In the genomic region with DNA sequence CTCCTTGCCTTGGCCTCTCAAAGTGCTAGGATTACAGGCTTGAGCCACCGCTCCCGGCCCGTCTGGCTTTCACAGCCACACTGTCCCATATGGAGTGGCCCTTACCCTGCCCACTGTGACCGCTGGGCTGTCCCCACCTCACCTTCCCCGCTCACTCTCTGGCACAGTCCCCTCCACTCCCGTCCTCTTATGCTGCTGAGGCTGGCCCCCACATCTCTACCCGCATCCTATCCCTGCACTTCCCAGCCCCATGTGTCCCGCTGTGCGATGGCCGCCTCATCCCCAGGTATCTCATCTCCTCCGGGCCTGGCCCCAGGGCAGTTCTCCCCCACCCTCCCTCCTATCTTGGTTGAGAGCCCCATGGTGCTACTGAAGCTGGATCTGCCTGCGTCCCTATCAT, we compare ENCODE assay signal across 22 cellular contexts.
"Had no signal": no experiment of that assay in that cellular context is flagged by ENCODE, and none has a peak within 500 bp of the region (broad histone marks: within the 10 kb centered on the region; RNA-seq: fewer than 3 reads in every experiment).

No MANE protein-coding gene starts in this region.

- H3K9me3 Mint-ChIP-seq: naive thymus-derived CD8-positive, alpha-beta T cell; stimulated activated effector memory CD8-positive, alpha-beta T cell treated with anti-CD3 and anti-CD28 coated beads, Interleukin-12 subunit alpha, Interleukin-12 subunit beta, amount 100 ng/mL, for 72 hours; stimulated activated naive CD8-positive, alpha-beta T cell treated with anti-CD3 and anti-CD28 coated beads, Interleukin-15, Interleukin-2, amounts not matched to agents 100 ng/mL and 50 ng/mL, for 24 hours had no signal

- H3K9ac ChIP-seq: parathyroid adenoma had no signal

- H3K4me3 Mint-ChIP-seq: naive thymus-derived CD8-positive, alpha-beta T cell; stimulated activated effector memory CD8-positive, alpha-beta T cell treated with anti-CD3 and anti-CD28 coated beads, Interleukin-12 subunit alpha, Interleukin-12 subunit beta, amount 100 ng/mL, for 72 hours; stimulated activated naive CD8-positive, alpha-beta T cell treated with anti-CD3 and anti-CD28 coated beads, Interleukin-15, Interleukin-2, amounts not matched to agents 100 ng/mL and 50 ng/mL, for 24 hours had no signal

- H2AFZ ChIP-seq: parathyroid adenoma had no signal

- H3K36me3 ChIP-seq: colonic mucosa, gastrocnemius medialis, heart right ventricle, prostate gland, right lobe of liver, tibial nerve had no signal

- H3K27ac ChIP-seq: colonic mucosa, gastrocnemius medialis, heart right ventricle, parathyroid adenoma, prostate gland, right lobe of liver, testis, tibial nerve had no signal

- H3K9me3 ChIP-seq: colonic mucosa, gastrocnemius medialis, heart right ventricle, mucosa of descending colon, prostate gland, right lobe of liver, testis, tibial nerve had no signal

- DNase-seq: cerebellar nuclear complex; colonic mucosa; effector CD4-positive, alpha-beta T cell; gastrocnemius medialis; heart right ventricle; hypothalamus; kidney glomerular epithelial cell; mammary epithelial cell; mucosa of descending colon; naive thymus-derived CD8-positive, alpha-beta T cell; occipital lobe; retina; right lobe of liver; stimulated activated CD4-positive, alpha-beta T cell treated with anti-CD3 and anti-CD28 coated beads, Interleukin-4, amount 100 ng/mL, for 1 hour; stimulated activated CD8-positive, alpha-beta memory T cell treated with anti-CD3 and anti-CD28 coated beads, Interleukin-4, amount 100 ng/mL, for 48 hours; testis had no signal

- H3K4me3 ChIP-seq: colonic mucosa, gastrocnemius medialis, heart right ventricle, mucosa of descending colon, prostate gland, right lobe of liver, testis, tibial nerve had no signal

- H3K36me3 Mint-ChIP-seq: naive thymus-derived CD8-positive, alpha-beta T cell had no signal

- H3K4me1 ChIP-seq: colonic mucosa, gastrocnemius medialis, heart right ventricle, parathyroid adenoma, prostate gland, testis, tibial nerve had no signal

- ATAC-seq: gastrocnemius medialis; left lobe of liver; mucosa of descending colon; naive thymus-derived CD8-positive, alpha-beta T cell; stimulated activated effector memory CD8-positive, alpha-beta T cell treated with anti-CD3 and anti-CD28 coated beads, Interleukin-12 subunit alpha, Interleukin-12 subunit beta, amount 100 ng/mL, for 72 hours had no signal

- H3K27me3 ChIP-seq: colonic mucosa, right lobe of liver, testis had no signal

- H3K27ac Mint-ChIP-seq: stimulated activated effector memory CD8-positive, alpha-beta T cell treated with anti-CD3 and anti-CD28 coated beads, Interleukin-12 subunit alpha, Interleukin-12 subunit beta, amount 100 ng/mL, for 72 hours; stimulated activated naive CD8-positive, alpha-beta T cell treated with anti-CD3 and anti-CD28 coated beads, Interleukin-15, Interleukin-2, amounts not matched to agents 100 ng/mL and 50 ng/mL, for 24 hours had no signal

- H3K27me3 Mint-ChIP-seq: stimulated activated naive CD8-positive, alpha-beta T cell treated with anti-CD3 and anti-CD28 coated beads, Interleukin-15, Interleukin-2, amounts not matched to agents 100 ng/mL and 50 ng/mL, for 24 hours had no signal
